8 cellular contexts compared by ENCODE assay signal in the genomic region with DNA sequence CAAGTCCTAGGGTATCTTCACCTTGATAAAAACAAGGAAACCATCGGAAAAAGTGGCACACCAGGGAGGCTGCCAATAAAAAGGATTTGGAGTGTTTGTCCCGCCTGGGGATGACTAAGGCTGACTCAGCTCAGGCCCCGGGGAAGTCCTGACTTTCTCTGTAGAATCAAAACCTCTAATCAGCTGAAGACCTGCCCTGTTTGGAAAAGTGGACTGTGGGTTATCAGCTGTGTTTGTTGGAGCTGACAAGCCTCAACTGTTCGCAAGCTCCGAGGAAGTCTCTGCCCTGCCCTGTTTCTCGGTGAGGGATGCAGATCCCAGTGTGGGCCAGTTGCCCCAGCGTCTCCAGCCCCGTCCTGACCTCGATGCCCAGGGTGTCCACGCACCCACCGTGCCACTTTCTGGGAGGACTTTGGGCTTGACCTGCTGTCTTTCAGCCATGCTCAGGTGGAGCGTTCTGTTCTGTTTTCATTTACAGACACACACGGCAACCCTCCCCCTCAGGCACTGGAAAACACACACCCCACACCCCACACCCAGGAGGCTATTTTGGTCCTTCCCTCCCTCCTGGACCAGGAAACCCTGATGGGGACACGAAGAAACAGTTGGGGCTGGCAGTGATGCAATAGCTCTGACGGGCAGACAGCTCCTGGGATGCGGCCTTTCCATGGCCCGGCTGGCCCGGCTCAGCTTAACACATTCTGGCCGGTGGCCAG. TPM values are rescaled to one million over a fixed set of nuclear protein-coding genes. Genes with fewer than 3 reads are reported as not detected.
DNase-seq lines count a peak whose midpoint lies in the region; ATAC-seq and TF ChIP-seq lines count a peak whose summit lies in the region.

No MANE protein-coding gene starts in this region.

- H3K4me2 ChIP-seq in GM23248 (ENCODE audit: unreplicated experiment) (peak overlapping the region; percentile 55), OCI-LY3 (ENCODE audit: low read length) (peak overlapping the region; percentile 44), osteoblast (ENCODE audit: insufficient read depth, low read length) (peak overlapping the region; percentile 74)

- WGBS in GM23248 (ENCODE audit: low coverage in 1 of 2, low lambda C conversion rate in 2 of 2, missing lambda C conversion rate in 2 of 2), 2 experiments, result 17 to 20% methylated on average over 19 of the region's 19 CpGs

- H3F3A ChIP-seq in GM23248 (ENCODE audit: insufficient read depth), result peaks cover 3% of the 10 kb centered on the region; the same call in 1 of the 2 replicates

- peak overlapping the region; percentile 23; the same call in 1 of the 2 replicates for H3K4me3 ChIP-seq in GM23248
- 0 out of 2 replicates have a peak overlapping the region, but pooled peaks have one; percentile 21 for H3K4me3 ChIP-seq in OCI-LY3 (ENCODE audit: low read length)
- H3K4me3 ChIP-seq in epithelial cell of proximal tubule (ENCODE audit: low read depth, low read length), result no peak overlapping the region
- peak overlapping the region; percentile 43 for H3K4me3 ChIP-seq in osteoblast (ENCODE audit: insufficient read depth, low read length)

- POLR2A ChIA-PET in GM10248 (lab: Yijun Ruan, JAX), result no interaction called here

- H3K27ac ChIP-seq in GM23248, result peak overlapping the region; percentile 53
- no peak overlapping the region for H3K27ac ChIP-seq in OCI-LY3 (ENCODE audit: low read length)
- peak overlapping the region; percentile 70 for H3K27ac ChIP-seq in osteoblast (ENCODE audit: low read depth, low read length)

- CTCF ChIA-PET in GM10248 (lab: Yijun Ruan, JAX), result interaction anchor here (0.9 to 1.6 kb wide), 6 partner anchors 10 to 59 kb away, joined by 3 to 7 read pairs (median 3); partner anchors contain the start of gene RILP

- no peak for ATAC-seq in GM19023 (IDR thresholded peaks at IDR 0.05; ENCODE audit: unreplicated experiment)

- no peaks in the 10 kb centered on the region for H3K36me3 ChIP-seq in GM23248 (ENCODE audit: low read depth)
- no peaks in the 10 kb centered on the region for H3K36me3 ChIP-seq in OCI-LY3 (replicated peaks; ENCODE audit: low read depth, low read length)
- H3K36me3 ChIP-seq in osteoblast (ENCODE audit: insufficient read depth, low read length), result peaks cover 4% of the 10 kb centered on the region

- peak overlapping the region; percentile 35 for H3K9ac ChIP-seq in GM23248
- H3K9ac ChIP-seq in OCI-LY3 (ENCODE audit: low read length), result peak overlapping the region; percentile 11; the same call in 1 of the 2 replicates

- no peaks in the 10 kb centered on the region for H3K9me3 ChIP-seq in GM23248 (ENCODE audit: low read depth)
- no peaks in the 10 kb centered on the region for H3K9me3 ChIP-seq in OCI-LY3 (ENCODE audit: insufficient read depth, low read length)
- no peaks in the 10 kb centered on the region for H3K9me3 ChIP-seq in osteoblast (ENCODE audit: low read depth, low read length)

- TF ChIP-seq CTCF in OCI-LY3 (IDR thresholded peaks at IDR 0.05; ENCODE audit: low read depth, low read length), result no peak
- TF ChIP-seq CTCF in epithelial cell of proximal tubule (conservative IDR thresholded peaks at IDR 0.05; ENCODE audit: low read depth, low read length), result no peak
- no peak for TF ChIP-seq CTCF in osteoblast (IDR thresholded peaks at IDR 0.05; ENCODE audit: extremely low read depth, low read depth, low read length)
- TF ChIP-seq CTCF in GM10248 (IDR thresholded peaks at IDR 0.05; ENCODE audit: control extremely low read depth, extremely low read depth, low read depth, missing control alignments), result no peak

- peak; percentile 92 for DNase-seq in GM23248
- DNase-seq in epithelial cell of proximal tubule (ENCODE audit: low read depth), result peak; percentile 45
- peak; percentile 99 for DNase-seq in osteoblast (ENCODE audit: insufficient read length, low spot score, missing footprints)
- DNase-seq in NCI-H2081 treated with DMSO at 0.1 percent for 48 hours (lab: John Stamatoyannopoulos, UW), result no peak
- no peak for DNase-seq in GM10248 (ENCODE audit: extremely low spot score)
- no peak for DNase-seq in NCI-H748 treated with DMSO at 0.1 percent for 48 hours (lab: John Stamatoyannopoulos, UW)

- H3K27me3 ChIP-seq in GM23248 (replicated peaks; ENCODE audit: insufficient read depth) (no peaks in the 10 kb centered on the region), OCI-LY3 (ENCODE audit: low read depth, low read length) (no peaks in the 10 kb centered on the region), osteoblast (ENCODE audit: insufficient read depth, low read length) (no peaks in the 10 kb centered on the region)

- H3K79me2 ChIP-seq in GM23248 (ENCODE audit: insufficient read depth) (no peaks in the 10 kb centered on the region), OCI-LY3 (ENCODE audit: low read length) (no peaks in the 10 kb centered on the region), osteoblast (ENCODE audit: insufficient read depth, low read length) (no peaks in the 10 kb centered on the region)

- H3K4me1 ChIP-seq in GM23248 (ENCODE audit: insufficient read depth) (peaks cover 13% of the 10 kb centered on the region), OCI-LY3 (ENCODE audit: low read length) (peaks cover 44% of the 10 kb centered on the region), osteoblast (ENCODE audit: insufficient read depth, low read length) (peaks cover 15% of the 10 kb centered on the region)

- no peak overlapping the region; the same call in 1 of the 2 replicates for H2AFZ ChIP-seq in GM23248
- H2AFZ ChIP-seq in OCI-LY3 (ENCODE audit: low read depth, low read length), result no peak overlapping the region; the same call in 1 of the 2 replicates
- H2AFZ ChIP-seq in osteoblast (ENCODE audit: low read length), result peak overlapping the region; percentile 42

- H4K20me1 ChIP-seq in GM23248 (ENCODE audit: insufficient read depth) (no peaks in the 10 kb centered on the region), OCI-LY3 (ENCODE audit: insufficient read depth, low read length) (no peaks in the 10 kb centered on the region), osteoblast (ENCODE audit: insufficient read depth, low read length) (peaks cover 4% of the 10 kb centered on the region)

- in situ Hi-C loops in GM23248 (cut with MboI), result no loop called here

- no peaks in the 10 kb centered on the region for H3K9me2 ChIP-seq in GM23248 (ENCODE audit: insufficient read depth)

RNA-seq across cellular contexts. Expression of gene PITPNA, which starts 27.6 kb away (rescaled TPM):
- total RNA-seq in GM23248 (2014; rRNA removed; shearing (Covaris generic)), result 19.1 and 34.3 TPM in 2 replicates
- polyA plus RNA-seq in GM23248 (2016; fragmentation: Nextera tagmentation; extraction: Ambion mirVana), result 31.6 and 34.6 TPM in 2 replicates
- 25.9 and 32.5 TPM in 2 replicates for total RNA-seq in epithelial cell of proximal tubule
- 19.2 and 21.5 TPM in 2 replicates for total RNA-seq in osteoblast

RNA-seq across cellular contexts. Expression of gene SLC43A2, which starts 38.4 kb away (rescaled TPM):
- 8.6 and 9.1 TPM in 2 replicates for total RNA-seq in GM23248 (2014; rRNA removed; shearing (Covaris generic))
- polyA plus RNA-seq in GM23248 (2016; fragmentation: Nextera tagmentation; extraction: Ambion mirVana), result 6.0 and 6.6 TPM in 2 replicates
- total RNA-seq in epithelial cell of proximal tubule, result 2.3 and 12.9 TPM in 2 replicates
- total RNA-seq in osteoblast, result 4.4 and 5.4 TPM in 2 replicates

RNA-seq across cellular contexts. Expression of gene SCARF1, which starts 55.3 kb away (rescaled TPM):
- total RNA-seq in GM23248 (2014; rRNA removed; shearing (Covaris generic)), result 0.25 TPM in 1 of 2 replicates, not detected in the other
- polyA plus RNA-seq in GM23248 (2016; fragmentation: Nextera tagmentation; extraction: Ambion mirVana), result 0.14 TPM in 1 of 2 replicates, not detected in the other
- total RNA-seq in epithelial cell of proximal tubule (14.5 and 19.8 TPM in 2 replicates), osteoblast (0.88 and 1.4 TPM in 2 replicates)

RNA-seq across cellular contexts. Expression of gene RILP, which starts 59.5 kb away (rescaled TPM):
- total RNA-seq in GM23248 (2014; rRNA removed; shearing (Covaris generic)), result 6.4 and 27.6 TPM in 2 replicates
- 4.4 and 6.5 TPM in 2 replicates for polyA plus RNA-seq in GM23248 (2016; fragmentation: Nextera tagmentation; extraction: Ambion mirVana)
- total RNA-seq in epithelial cell of proximal tubule, result 18.2 and 21.4 TPM in 2 replicates
- total RNA-seq in osteoblast, result 11.2 and 11.6 TPM in 2 replicates

Comparison
In these comparisons a context has a peak if more than half of its experiments do, and no peak if none do; other contexts are left out.
1. DNase-seq: peak in GM23248 (single experiment), epithelial cell of proximal tubule (single experiment) and osteoblast (single experiment); none in NCI-H2081 treated with DMSO at 0.1 percent for 48 hours (single experiment), GM10248 (single experiment) and NCI-H748 treated with DMSO at 0.1 percent for 48 hours (single experiment).
2. Peak in every context shown above with its lines, with median percentiles within 50 percentile points of each other: H3K4me2 ChIP-seq.